In the genomic region with DNA sequence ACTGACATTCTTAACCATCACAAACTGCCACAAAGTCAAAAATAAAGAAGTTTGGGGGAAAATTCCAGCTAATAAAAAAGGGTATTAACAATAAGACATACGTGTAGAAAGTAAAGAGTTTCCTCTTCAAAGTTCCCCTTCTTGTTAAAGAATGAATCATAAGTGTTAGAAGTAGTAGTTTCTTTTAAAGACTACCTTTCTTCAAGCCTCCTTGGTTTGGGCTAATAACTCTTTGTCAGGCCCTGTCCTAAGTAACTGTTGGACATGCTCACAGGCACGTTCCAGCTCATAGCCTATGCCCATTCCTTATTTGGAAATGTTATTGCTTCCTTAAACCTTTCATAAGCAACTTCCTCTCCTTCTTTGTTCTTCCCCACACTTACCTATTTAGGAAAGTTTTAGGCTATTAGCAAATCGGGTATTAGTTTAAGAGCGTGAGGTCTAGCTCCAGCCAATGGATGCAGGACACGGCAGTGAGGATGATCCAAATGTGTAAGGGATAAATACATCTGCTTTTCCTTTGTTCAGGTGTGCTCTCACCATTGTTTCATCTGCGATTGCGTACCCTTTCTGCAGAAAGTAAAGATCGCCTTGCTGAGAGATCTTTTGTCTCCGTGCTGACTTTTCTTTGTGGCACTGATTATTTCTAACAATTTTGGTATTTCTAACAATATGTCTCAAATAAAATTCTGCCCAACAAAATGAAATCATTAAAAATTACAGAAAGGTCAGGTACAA, we compare ENCODE assay signal across 2 cellular contexts.
TF ChIP-seq lines count a peak whose summit lies in the region.

No MANE protein-coding gene starts in this region.

TF ChIP-seq in GM23338, 12 proteins besides CTCF, POLR2A, EP300 and RAD21:
- no peak for TF ChIP-seq POLR2AphosphoS5 (IDR thresholded peaks at IDR 0.05; ENCODE audit: low read depth)
- TF ChIP-seq ZNF114 (CRISPR knock-in tag; IDR thresholded peaks at IDR 0.05) = no peak
- no peak for TF ChIP-seq CREB1 (CRISPR knock-in tag; IDR thresholded peaks at IDR 0.05; ENCODE audit: low read depth)
- no peak for TF ChIP-seq STAT1 (IDR thresholded peaks at IDR 0.05; ENCODE audit: unreplicated experiment)
TF ChIP-seq in GM23338: peak in this region for 0.

TF ChIP-seq in H1, 55 proteins besides CTCF, POLR2A, EP300 and RAD21:
- TF ChIP-seq SRF (IDR thresholded peaks at IDR 0.05; ENCODE audit: low read depth, low read length) = peak; percentile 41; the same call in 1 of the 2 replicates
- no peak for TF ChIP-seq TAF7 (optimal IDR thresholded peaks at IDR 0.05; ENCODE audit: borderline replicate concordance, low read depth, low read length)
TF ChIP-seq in H1: peak in this region for 1.
